ENCODE assay signal across 22 cellular contexts in the genomic region with DNA sequence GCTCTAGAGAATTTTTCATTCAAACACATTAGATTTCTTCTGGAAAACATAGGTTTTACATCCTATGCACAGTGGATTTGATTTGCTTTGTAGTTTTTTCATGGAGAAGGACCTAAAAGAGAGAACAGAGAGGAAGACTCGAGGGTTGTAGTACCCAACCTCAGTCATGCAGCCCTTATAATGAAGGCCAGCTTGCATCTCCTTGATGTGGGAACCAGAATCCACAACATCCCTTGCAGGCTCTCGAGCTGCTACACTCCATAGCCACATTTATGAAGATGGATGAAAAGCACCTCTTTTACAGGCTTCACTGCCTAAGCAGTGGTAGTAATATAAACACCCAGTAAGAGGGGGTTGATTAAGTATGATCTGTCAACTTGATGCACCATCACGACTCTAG. TPM values are rescaled to one million over a fixed set of nuclear protein-coding genes. Genes with fewer than 3 reads are reported as not detected.
A peak's percentile ranks its signal among the peaks of the same experiment; 100 is the strongest.
DNase-seq lines count a peak whose midpoint lies in the region; ATAC-seq and TF ChIP-seq lines count a peak whose summit lies in the region.
"Had no signal": no experiment of that assay in that cellular context is flagged by ENCODE, and none has a peak within 500 bp of the region (broad histone marks: within the 10 kb centered on the region; RNA-seq: fewer than 3 reads in every experiment).

No MANE protein-coding gene starts in this region.

- peaks cover 8% of the 10 kb centered on the region for H3K27me3 Mint-ChIP-seq in activated naive CD8-positive, alpha-beta T cell treated with anti-CD3 and anti-CD28 coated beads, Interleukin-2, amount 10 ng/mL, durations not matched to agents 7 days and 5 days
- peaks cover 3% of the 10 kb centered on the region for H3K27me3 Mint-ChIP-seq in activated naive CD8-positive, alpha-beta T cell treated with anti-CD3 and anti-CD28 coated beads for 36 hours

- TF ChIP-seq CTCF in esophagus muscularis mucosa (IDR thresholded peaks at IDR 0.05): no peak

- no peaks in the 10 kb centered on the region for H3K9me3 ChIP-seq in GM23248 (ENCODE audit: low read depth)
- peaks cover 0 to 26% (median 4%) of the 10 kb centered on the region in 4 donors for H3K9me3 ChIP-seq in esophagus muscularis mucosa
- H3K9me3 ChIP-seq: BLaER1 had no signal

- POLR2A ChIA-PET in activated naive CD8-positive, alpha-beta T cell treated with anti-CD3 and anti-CD28 coated beads, Interleukin-2, amount 10 ng/mL, durations not matched to agents 7 days and 5 days (lab: Charles Lee): no interaction called here

- no peaks in the 10 kb centered on the region for H3K9me2 ChIP-seq in GM23248 (ENCODE audit: insufficient read depth)

- DNase-seq in activated naive CD8-positive, alpha-beta T cell treated with anti-CD3 and anti-CD28 coated beads, Interleukin-2, amount 10 ng/mL, durations not matched to agents 7 days and 5 days: no peak
- no peak for DNase-seq in activated naive CD8-positive, alpha-beta T cell treated with anti-CD3 and anti-CD28 coated beads for 36 hours
- DNase-seq in GM23248 (no peak), RPMI7951 (ENCODE audit: low read depth) (peak; percentile 43), glomerular visceral epithelial cell (ENCODE audit: extremely low spot score) (peak; percentile 7), esophagus muscularis mucosa (ENCODE audit: extremely low spot score) (no peak), NCI-H1436 treated with DMSO at 0.1 percent for 48 hours (lab: John Stamatoyannopoulos, UW) (no peak)
- no peak for DNase-seq in activated CD4-positive, CD25-positive, alpha-beta regulatory T cell (lab: John Stamatoyannopoulos, UW)
- DNase-seq: 8988T; CD4-positive, alpha-beta memory T cell; DMS153; DMS79; GF-D8; GOT3; H7; HFFc6 had no signal

- intact Hi-C loops in esophagus muscularis mucosa (cut with DNase I): no loop called here

- peaks cover 6% of the 10 kb centered on the region for H3K4me1 Mint-ChIP-seq in activated naive CD8-positive, alpha-beta T cell treated with anti-CD3 and anti-CD28 coated beads, Interleukin-2, amount 10 ng/mL, durations not matched to agents 7 days and 5 days
- H3K4me1 Mint-ChIP-seq in activated naive CD8-positive, alpha-beta T cell treated with anti-CD3 and anti-CD28 coated beads for 36 hours: peaks cover 9% of the 10 kb centered on the region
- H3K4me1 Mint-ChIP-seq: CD14-positive monocyte; CD4-positive, alpha-beta memory T cell had no signal

- no peak overlapping the region for H3K4me3 Mint-ChIP-seq in activated naive CD8-positive, alpha-beta T cell treated with anti-CD3 and anti-CD28 coated beads, Interleukin-2, amount 10 ng/mL, durations not matched to agents 7 days and 5 days
- H3K4me3 Mint-ChIP-seq in activated naive CD8-positive, alpha-beta T cell treated with anti-CD3 and anti-CD28 coated beads for 36 hours: no peak overlapping the region
- H3K4me3 Mint-ChIP-seq: CD14-positive monocyte; CD4-positive, alpha-beta memory T cell; HFFc6 had no signal

- no peaks in the 10 kb centered on the region for H3K4me1 ChIP-seq in GM23248 (ENCODE audit: insufficient read depth)
- no peaks in the 10 kb centered on the region for H3K4me1 ChIP-seq in esophagus muscularis mucosa
- H3K4me1 ChIP-seq: BLaER1 had no signal

- no peak overlapping the region for H3K27ac ChIP-seq in GM23248
- no peak overlapping the region for H3K27ac ChIP-seq in esophagus muscularis mucosa (replicated peaks in 1 of 4)
- H3K27ac ChIP-seq: BLaER1 had no signal

- peak; percentile 52 for ATAC-seq in activated naive CD8-positive, alpha-beta T cell treated with anti-CD3 and anti-CD28 coated beads, Interleukin-2, amount 10 ng/mL, durations not matched to agents 7 days and 5 days (ENCODE audit: low read depth)
- ATAC-seq: HCT116, HepG2 had no signal

- H3K4me3 ChIP-seq in GM23248 (no peak overlapping the region), esophagus muscularis mucosa (no peak overlapping the region)
- H3K4me3 ChIP-seq: BLaER1 had no signal

- peak overlapping the region; percentile 6; the same call in 1 of the 2 replicates for H2AFZ ChIP-seq in GM23248

- H3K36me3 ChIP-seq in GM23248 (ENCODE audit: low read depth) (no peaks in the 10 kb centered on the region), esophagus muscularis mucosa (no peaks in the 10 kb centered on the region)
- H3K36me3 ChIP-seq: BLaER1 had no signal

- no peak overlapping the region for H3K27ac Mint-ChIP-seq in activated naive CD8-positive, alpha-beta T cell treated with anti-CD3 and anti-CD28 coated beads, Interleukin-2, amount 10 ng/mL, durations not matched to agents 7 days and 5 days
- no peak overlapping the region for H3K27ac Mint-ChIP-seq in activated naive CD8-positive, alpha-beta T cell treated with anti-CD3 and anti-CD28 coated beads for 36 hours
- H3K27ac Mint-ChIP-seq: CD14-positive monocyte; CD4-positive, alpha-beta memory T cell; HFFc6 had no signal

- no peaks in the 10 kb centered on the region for H3K36me3 Mint-ChIP-seq in activated naive CD8-positive, alpha-beta T cell treated with anti-CD3 and anti-CD28 coated beads, Interleukin-2, amount 10 ng/mL, durations not matched to agents 7 days and 5 days
- H3K36me3 Mint-ChIP-seq in activated naive CD8-positive, alpha-beta T cell treated with anti-CD3 and anti-CD28 coated beads for 36 hours: peaks cover 4% of the 10 kb centered on the region
- H3K36me3 Mint-ChIP-seq: CD14-positive monocyte; CD4-positive, alpha-beta memory T cell had no signal

- TF ChIP-seq POLR2A in esophagus muscularis mucosa (IDR thresholded peaks at IDR 0.05; ENCODE audit: low read depth): no peak

- H3K27me3 ChIP-seq in GM23248 (replicated peaks; ENCODE audit: insufficient read depth): no peaks in the 10 kb centered on the region
- H3K27me3 ChIP-seq in esophagus muscularis mucosa: no peaks in the 10 kb centered on the region
- H3K27me3 ChIP-seq: BLaER1 had no signal

- no peak overlapping the region for H3K4me2 ChIP-seq in GM23248 (ENCODE audit: unreplicated experiment)
- H3K4me2 ChIP-seq: BLaER1 had no signal

- H3K9ac ChIP-seq in GM23248: no peak overlapping the region
- H3K9ac ChIP-seq: BLaER1 had no signal

- no peak for TF ChIP-seq EP300 in esophagus muscularis mucosa (IDR thresholded peaks at IDR 0.05)

- no peaks in the 10 kb centered on the region for H3F3A ChIP-seq in GM23248 (ENCODE audit: insufficient read depth)

- H4K20me1 ChIP-seq in GM23248 (ENCODE audit: insufficient read depth): no peaks in the 10 kb centered on the region
- H4K20me1 ChIP-seq: BLaER1 had no signal

- no peaks in the 10 kb centered on the region for H3K79me2 ChIP-seq in GM23248 (ENCODE audit: insufficient read depth)

- 10 to 13% methylated on average over 3 of the region's 3 CpGs for WGBS in GM23248 (ENCODE audit: low coverage in 1 of 2, low lambda C conversion rate in 2 of 2, missing lambda C conversion rate in 2 of 2), 2 experiments
- WGBS in esophagus muscularis mucosa: 41% methylated on average over 3 of the region's 3 CpGs

- in situ Hi-C loops in GM23248 (cut with MboI): no loop called here

- peaks cover 10% of the 10 kb centered on the region for H3K9me3 Mint-ChIP-seq in activated naive CD8-positive, alpha-beta T cell treated with anti-CD3 and anti-CD28 coated beads, Interleukin-2, amount 10 ng/mL, durations not matched to agents 7 days and 5 days
- H3K9me3 Mint-ChIP-seq in activated naive CD8-positive, alpha-beta T cell treated with anti-CD3 and anti-CD28 coated beads for 36 hours: peaks cover 10% of the 10 kb centered on the region
- H3K9me3 Mint-ChIP-seq: HFFc6 had no signal

RNA-seq across cellular contexts. Expression of gene OR5B12, which starts 9.5 kb away (rescaled TPM):
- not detected for total RNA-seq in activated naive CD8-positive, alpha-beta T cell treated with anti-CD3 and anti-CD28 coated beads, Interleukin-2, amount 10 ng/mL, durations not matched to agents 7 days and 5 days
- not detected for total RNA-seq in activated naive CD8-positive, alpha-beta T cell treated with anti-CD3 and anti-CD28 coated beads for 36 hours
- not detected in 2 replicates for total RNA-seq in GM23248 (2014; rRNA removed; shearing (Covaris generic))
- polyA plus RNA-seq in GM23248 (2016; fragmentation: Nextera tagmentation; extraction: Ambion mirVana): not detected in 2 replicates
- total RNA-seq in RPMI7951 (2014; rRNA removed; shearing (Covaris generic)): not detected in 2 replicates
- total RNA-seq in esophagus muscularis mucosa: not detected
- total RNA-seq: A673; CD4-positive, alpha-beta memory T cell; H7; HepG2; HFFc6 had no signal
- polyA plus RNA-seq: AG04450; CD14-positive monocyte; CD4-positive, alpha-beta memory T cell; HepG2 had no signal

RNA-seq across cellular contexts. Expression of gene OR5B2, which starts 23.7 kb away (rescaled TPM):
- not detected for total RNA-seq in activated naive CD8-positive, alpha-beta T cell treated with anti-CD3 and anti-CD28 coated beads, Interleukin-2, amount 10 ng/mL, durations not matched to agents 7 days and 5 days
- not detected for total RNA-seq in activated naive CD8-positive, alpha-beta T cell treated with anti-CD3 and anti-CD28 coated beads for 36 hours
- not detected in 2 replicates for total RNA-seq in GM23248 (2014; rRNA removed; shearing (Covaris generic))
- polyA plus RNA-seq in GM23248 (2016; fragmentation: Nextera tagmentation; extraction: Ambion mirVana): not detected in 2 replicates
- not detected in 2 replicates for total RNA-seq in RPMI7951 (2014; rRNA removed; shearing (Covaris generic))
- not detected for total RNA-seq in esophagus muscularis mucosa
- total RNA-seq: A673, H7, HepG2, HFFc6 had no signal
- polyA plus RNA-seq: CD14-positive monocyte; CD4-positive, alpha-beta memory T cell; HepG2 had no signal

RNA-seq across cellular contexts. Expression of gene OR5B3, which starts 44.9 kb away (rescaled TPM):
- total RNA-seq in activated naive CD8-positive, alpha-beta T cell treated with anti-CD3 and anti-CD28 coated beads, Interleukin-2, amount 10 ng/mL, durations not matched to agents 7 days and 5 days: not detected
- not detected for total RNA-seq in activated naive CD8-positive, alpha-beta T cell treated with anti-CD3 and anti-CD28 coated beads for 36 hours
- not detected in 2 replicates for total RNA-seq in GM23248 (2014; rRNA removed; shearing (Covaris generic))
- polyA plus RNA-seq in GM23248 (2016; fragmentation: Nextera tagmentation; extraction: Ambion mirVana): not detected in 2 replicates
- not detected in 2 replicates for total RNA-seq in RPMI7951 (2014; rRNA removed; shearing (Covaris generic))
- total RNA-seq in esophagus muscularis mucosa: not detected
- total RNA-seq: A673; CD4-positive, alpha-beta memory T cell; H7; HepG2; HFFc6 had no signal
- polyA plus RNA-seq: AG04450; CD14-positive monocyte; CD4-positive, alpha-beta memory T cell; HepG2 had no signal

RNA-seq across cellular contexts. Expression of gene OR5B21, which starts 56.3 kb away (rescaled TPM):
- under 1 TPM; 0.45 to 0.89 TPM for total RNA-seq in activated naive CD8-positive, alpha-beta T cell treated with anti-CD3 and anti-CD28 coated beads, Interleukin-2, amount 10 ng/mL, durations not matched to agents 7 days and 5 days
- total RNA-seq in activated naive CD8-positive, alpha-beta T cell treated with anti-CD3 and anti-CD28 coated beads for 36 hours: not detected
- not detected in 2 replicates for total RNA-seq in GM23248 (2014; rRNA removed; shearing (Covaris generic))
- not detected in 2 replicates for polyA plus RNA-seq in GM23248 (2016; fragmentation: Nextera tagmentation; extraction: Ambion mirVana)
- total RNA-seq in RPMI7951 (2014; rRNA removed; shearing (Covaris generic)): not detected in 2 replicates
- not detected for total RNA-seq in esophagus muscularis mucosa
- total RNA-seq: A673, H7, HepG2 had no signal
- polyA plus RNA-seq: AG04450; CD14-positive monocyte; CD4-positive, alpha-beta memory T cell; HepG2 had no signal

Comparison
In these comparisons a context has a peak if more than half of its experiments do, and no peak if none do; other contexts are left out.
1. DNase-seq: peak in RPMI7951 (single experiment) and glomerular visceral epithelial cell (single experiment); none in activated naive CD8-positive, alpha-beta T cell treated with anti-CD3 and anti-CD28 coated beads, Interleukin-2, amount 10 ng/mL, durations not matched to agents 7 days and 5 days (single experiment), activated naive CD8-positive, alpha-beta T cell treated with anti-CD3 and anti-CD28 coated beads for 36 hours (single experiment), GM23248 (single experiment), esophagus muscularis mucosa (single experiment), NCI-H1436 treated with DMSO at 0.1 percent for 48 hours (single experiment) and activated CD4-positive, CD25-positive, alpha-beta regulatory T cell (0 of 4).